Comparison of ENCODE assay signal across 12 cellular contexts in the genomic region with DNA sequence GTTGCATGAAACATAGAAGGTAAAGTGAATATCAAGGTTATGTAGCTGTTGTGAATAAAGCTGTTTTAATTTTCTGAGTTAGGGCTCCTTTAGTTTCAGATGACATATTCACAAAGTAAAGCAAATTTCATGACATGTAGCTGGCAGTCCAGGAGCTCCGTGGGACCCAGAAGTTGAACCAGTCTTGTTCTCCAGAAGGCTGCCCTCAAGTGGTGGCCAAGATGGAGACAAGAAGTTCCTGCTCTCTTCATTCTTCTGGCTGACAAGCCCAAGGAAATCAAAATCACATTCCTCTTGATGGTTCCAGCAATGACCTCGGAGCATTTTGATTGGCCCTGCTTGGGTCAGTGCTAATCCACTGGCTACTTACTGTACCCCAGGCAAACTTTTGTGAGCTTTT.
DNase-seq lines count a peak whose midpoint lies in the region; ATAC-seq and TF ChIP-seq lines count a peak whose summit lies in the region.
"Had no signal": no experiment of that assay in that cellular context is flagged by ENCODE, and none has a peak within 500 bp of the region (broad histone marks: within the 10 kb centered on the region; RNA-seq: fewer than 3 reads in every experiment).

No MANE protein-coding gene starts in this region.

- H3K4me1 Mint-ChIP-seq in GM23338, result peaks cover 13% of the 10 kb centered on the region; the same call in 2 of the 3 replicates

- intact Hi-C loops in psoas muscle (cut with DNase I), result no loop called here
- intact Hi-C loops in uterus (cut with DNase I; ENCODE audit: low total_unique reads), result no loop called here

- no peaks in the 10 kb centered on the region for H3K36me3 ChIP-seq in GM23338 (ENCODE audit: insufficient read depth)
- no peaks in the 10 kb centered on the region for H3K36me3 ChIP-seq in psoas muscle (ENCODE audit: insufficient read depth in 1 of 2, low read depth in 1 of 2)
- H3K36me3 ChIP-seq in uterus, result no peaks in the 10 kb centered on the region
- H3K36me3 ChIP-seq: heart left ventricle had no signal

- H3K9me2 ChIP-seq in GM23338 (ENCODE audit: insufficient read depth), result no peaks in the 10 kb centered on the region; the same call in 1 of the 2 replicates

- H2AFZ ChIP-seq in GM23338, result no peak overlapping the region

- no peak for TF ChIP-seq POLR2A in uterus (IDR thresholded peaks at IDR 0.05)

- no peaks in the 10 kb centered on the region for H3K9me3 Mint-ChIP-seq in GM23338
- H3K9me3 Mint-ChIP-seq: CD8-positive, alpha-beta T cell had no signal

- 58 to 76% (median 71%) methylated on average over 2 of the region's 2 CpGs for WGBS in psoas muscle, 3 donors

- H3K27ac ChIP-seq in GM23338 (ENCODE audit: low read depth) (no peak overlapping the region), psoas muscle (no peak overlapping the region), uterus (no peak overlapping the region)

- no peaks in the 10 kb centered on the region for H3K27me3 Mint-ChIP-seq in GM23338 (ENCODE audit: insufficient read depth, low read depth, poor library complexity)

- H3K4me3 Mint-ChIP-seq in GM23338, result no peak overlapping the region
- H3K4me3 Mint-ChIP-seq: CD8-positive, alpha-beta T cell had no signal

- H3K4me2 ChIP-seq in GM23338, result no peak overlapping the region

- TF ChIP-seq CTCF in GM23338 (conservative IDR thresholded peaks at IDR 0.05; ENCODE audit: low read depth in 2 of 2), result peak; percentile 36 to 62
- peak; percentile 35 for TF ChIP-seq CTCF in fibroblast of villous mesenchyme (IDR thresholded peaks at IDR 0.05; ENCODE audit: insufficient read depth, low read depth, low read length)
- no peak for TF ChIP-seq CTCF in psoas muscle (IDR thresholded peaks at IDR 0.05)
- no peak for TF ChIP-seq CTCF in uterus (IDR thresholded peaks at IDR 0.05)

- H3K4me1 ChIP-seq in GM23338 (ENCODE audit: insufficient read depth) (peaks cover 10% of the 10 kb centered on the region; the same call in 1 of the 2 replicates), psoas muscle (peaks cover 17% of the 10 kb centered on the region), uterus (no peaks in the 10 kb centered on the region)

- H3K27me3 ChIP-seq in GM23338 (ENCODE audit: insufficient read depth), result no peaks in the 10 kb centered on the region
- H3K27me3 ChIP-seq in psoas muscle (ENCODE audit: insufficient read depth in 3 of 3, low read length in 2 of 3), result no peaks in the 10 kb centered on the region
- H3K27me3 ChIP-seq in uterus, result no peaks in the 10 kb centered on the region
- H3K27me3 ChIP-seq: heart left ventricle had no signal

- no peak overlapping the region for H3K27ac Mint-ChIP-seq in GM23338
- H3K27ac Mint-ChIP-seq: CD8-positive, alpha-beta T cell had no signal

- ATAC-seq in GM23338 (peak; percentile 38; the same call in 1 of the 3 replicates), GM19351 (IDR thresholded peaks at IDR 0.05; ENCODE audit: unreplicated experiment) (no peak), psoas muscle (no peak)
- ATAC-seq: CD8-positive, alpha-beta T cell; heart left ventricle had no signal

- no peaks in the 10 kb centered on the region for H3K79me2 ChIP-seq in GM23338 (replicated peaks; ENCODE audit: insufficient read depth)

- DNase-seq in AG08396 (ENCODE audit: low spot score), result peak; percentile 11
- peak; percentile 37 for DNase-seq in GM23338 (ENCODE audit: low spot score)
- peak; percentile 32 for DNase-seq in RKO (ENCODE audit: low spot score)
- peak; percentile 25 for DNase-seq in fibroblast of villous mesenchyme (ENCODE audit: low read depth)
- no peak for DNase-seq in NCI-H2171 treated with DMSO at 0.1 percent for 48 hours (lab: John Stamatoyannopoulos, UW)
- no peak for DNase-seq in psoas muscle
- DNase-seq in uterus, result no peak
- DNase-seq: activated gamma-delta T cell; CD8-positive, alpha-beta T cell; heart left ventricle; NCI-H774 had no signal

- H3K36me3 Mint-ChIP-seq in GM23338 (ENCODE audit: low read depth), result no peaks in the 10 kb centered on the region
- H3K36me3 Mint-ChIP-seq: CD8-positive, alpha-beta T cell had no signal

- H3K9me3 ChIP-seq in psoas muscle, result no peaks in the 10 kb centered on the region
- no peaks in the 10 kb centered on the region for H3K9me3 ChIP-seq in uterus
- H3K9me3 ChIP-seq: heart left ventricle had no signal

- H4K20me1 ChIP-seq in GM23338 (replicated peaks; ENCODE audit: insufficient read depth), result no peaks in the 10 kb centered on the region

- H3K4me3 ChIP-seq in GM23338 (no peak overlapping the region), fibroblast of villous mesenchyme (ENCODE audit: low read depth, low read length) (no peak overlapping the region), psoas muscle (no peak overlapping the region), uterus (no peak overlapping the region)
- H3K4me3 ChIP-seq: heart left ventricle had no signal

- no peaks in the 10 kb centered on the region for H3F3A ChIP-seq in GM23338 (replicated peaks; ENCODE audit: low read depth)

TF ChIP-seq in GM23338, 12 proteins besides CTCF, POLR2A, EP300 and RAD21 (continues in another document):
- TF ChIP-seq ZNF331 (CRISPR knock-in tag; IDR thresholded peaks at IDR 0.05; ENCODE audit: low read depth), result no peak
- TF ChIP-seq, protein P1, sequence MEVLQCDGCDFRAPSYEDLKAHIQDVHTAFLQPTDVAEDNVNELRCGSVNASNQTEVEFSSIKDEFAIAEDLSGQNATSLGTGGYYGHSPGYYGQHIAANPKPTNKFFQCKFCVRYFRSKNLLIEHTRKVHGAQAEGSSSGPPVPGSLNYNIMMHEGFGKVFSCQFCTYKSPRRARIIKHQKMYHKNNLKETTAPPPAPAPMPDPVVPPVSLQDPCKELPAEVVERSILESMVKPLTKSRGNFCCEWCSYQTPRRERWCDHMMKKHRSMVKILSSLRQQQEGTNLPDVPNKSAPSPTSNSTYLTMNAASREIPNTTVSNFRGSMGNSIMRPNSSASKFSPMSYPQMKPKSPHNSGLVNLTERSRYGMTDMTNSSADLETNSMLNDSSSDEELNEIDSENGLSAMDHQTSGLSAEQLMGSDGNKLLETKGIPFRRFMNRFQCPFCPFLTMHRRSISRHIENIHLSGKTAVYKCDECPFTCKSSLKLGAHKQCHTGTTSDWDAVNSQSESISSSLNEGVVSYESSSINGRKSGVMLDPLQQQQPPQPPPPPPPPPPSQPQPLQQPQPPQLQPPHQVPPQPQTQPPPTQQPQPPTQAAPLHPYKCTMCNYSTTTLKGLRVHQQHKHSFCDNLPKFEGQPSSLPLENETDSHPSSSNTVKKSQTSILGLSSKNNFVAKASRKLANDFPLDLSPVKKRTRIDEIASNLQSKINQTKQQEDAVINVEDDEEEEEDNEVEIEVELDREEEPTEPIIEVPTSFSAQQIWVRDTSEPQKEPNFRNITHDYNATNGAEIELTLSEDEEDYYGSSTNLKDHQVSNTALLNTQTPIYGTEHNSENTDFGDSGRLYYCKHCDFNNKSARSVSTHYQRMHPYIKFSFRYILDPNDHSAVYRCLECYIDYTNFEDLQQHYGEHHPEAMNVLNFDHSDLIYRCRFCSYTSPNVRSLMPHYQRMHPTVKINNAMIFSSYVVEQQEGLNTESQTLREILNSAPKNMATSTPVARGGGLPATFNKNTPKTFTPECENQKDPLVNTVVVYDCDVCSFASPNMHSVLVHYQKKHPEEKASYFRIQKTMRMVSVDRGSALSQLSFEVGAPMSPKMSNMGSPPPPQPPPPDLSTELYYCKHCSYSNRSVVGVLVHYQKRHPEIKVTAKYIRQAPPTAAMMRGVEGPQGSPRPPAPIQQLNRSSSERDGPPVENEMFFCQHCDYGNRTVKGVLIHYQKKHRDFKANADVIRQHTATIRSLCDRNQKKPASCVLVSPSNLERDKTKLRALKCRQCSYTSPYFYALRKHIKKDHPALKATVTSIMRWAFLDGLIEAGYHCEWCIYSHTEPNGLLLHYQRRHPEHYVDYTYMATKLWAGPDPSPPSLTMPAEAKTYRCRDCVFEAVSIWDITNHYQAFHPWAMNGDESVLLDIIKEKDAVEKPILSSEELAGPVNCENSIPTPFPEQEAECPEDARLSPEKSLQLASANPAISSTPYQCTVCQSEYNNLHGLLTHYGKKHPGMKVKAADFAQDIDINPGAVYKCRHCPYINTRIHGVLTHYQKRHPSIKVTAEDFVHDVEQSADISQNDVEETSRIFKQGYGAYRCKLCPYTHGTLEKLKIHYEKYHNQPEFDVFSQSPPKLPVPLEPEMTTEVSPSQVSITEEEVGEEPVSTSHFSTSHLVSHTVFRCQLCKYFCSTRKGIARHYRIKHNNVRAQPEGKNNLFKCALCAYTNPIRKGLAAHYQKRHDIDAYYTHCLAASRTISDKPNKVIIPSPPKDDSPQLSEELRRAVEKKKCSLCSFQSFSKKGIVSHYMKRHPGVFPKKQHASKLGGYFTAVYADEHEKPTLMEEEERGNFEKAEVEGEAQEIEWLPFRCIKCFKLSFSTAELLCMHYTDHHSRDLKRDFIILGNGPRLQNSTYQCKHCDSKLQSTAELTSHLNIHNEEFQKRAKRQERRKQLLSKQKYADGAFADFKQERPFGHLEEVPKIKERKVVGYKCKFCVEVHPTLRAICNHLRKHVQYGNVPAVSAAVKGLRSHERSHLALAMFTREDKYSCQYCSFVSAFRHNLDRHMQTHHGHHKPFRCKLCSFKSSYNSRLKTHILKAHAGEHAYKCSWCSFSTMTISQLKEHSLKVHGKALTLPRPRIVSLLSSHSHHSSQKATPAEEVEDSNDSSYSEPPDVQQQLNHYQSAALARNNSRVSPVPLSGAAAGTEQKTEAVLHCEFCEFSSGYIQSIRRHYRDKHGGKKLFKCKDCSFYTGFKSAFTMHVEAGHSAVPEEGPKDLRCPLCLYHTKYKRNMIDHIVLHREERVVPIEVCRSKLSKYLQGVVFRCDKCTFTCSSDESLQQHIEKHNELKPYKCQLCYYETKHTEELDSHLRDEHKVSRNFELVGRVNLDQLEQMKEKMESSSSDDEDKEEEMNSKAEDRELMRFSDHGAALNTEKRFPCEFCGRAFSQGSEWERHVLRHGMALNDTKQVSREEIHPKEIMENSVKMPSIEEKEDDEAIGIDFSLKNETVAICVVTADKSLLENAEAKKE (CRISPR knock-in tag; IDR thresholded peaks at IDR 0.05), result peak; percentile 92

Comparison
In these comparisons a context has a peak if more than half of its experiments do, and no peak if none do; other contexts are left out.
1. DNase-seq: peak in AG08396 (single experiment), GM23338 (single experiment), RKO (single experiment) and fibroblast of villous mesenchyme (single experiment); none in NCI-H2171 treated with DMSO at 0.1 percent for 48 hours (single experiment), psoas muscle (0 of 2) and uterus (0 of 2).
2. CTCF ChIP-seq: peak in GM23338 (2 of 2) and fibroblast of villous mesenchyme (single experiment); none in psoas muscle (single experiment) and uterus (0 of 4).